Comparison of ENCODE assay signal across 24 cellular contexts in genomic region chr3:166425900-166426611, GRCh38.
DNase-seq lines count a peak whose midpoint lies in the region; ATAC-seq, FAIRE-seq and TF ChIP-seq lines count a peak whose summit lies in the region.
"Had no signal": no experiment of that assay in that cellular context is flagged by ENCODE, and none has a peak within 500 bp of the region (broad histone marks: within the 10 kb centered on the region; RNA-seq: fewer than 3 reads in every experiment).

No MANE protein-coding gene starts in this region.

- dilution Hi-C loops in keratinocyte (cut with MboI; ENCODE audit: extremely low pct_ligation_motif_present, low sequenced_read_pairs), result no loop called here

- H3K4me3 ChIP-seq in NB4 (ENCODE audit: low read depth, low read length) (no peak overlapping the region), brain microvascular endothelial cell (ENCODE audit: low read depth, low read length) (no peak overlapping the region), keratinocyte (ENCODE audit: control insufficient read depth in 2 of 3, extremely low read depth in 1 of 3, insufficient read depth in 2 of 3, low read depth in 1 of 3, low read length in 3 of 3) (no peak overlapping the region), sigmoid colon (no peak overlapping the region)
- H3K4me3 ChIP-seq: ovary had no signal

- TF ChIP-seq CTCF in NB4 (IDR thresholded peaks at IDR 0.05; ENCODE audit: low read depth, low read length) (peak; percentile 6), brain microvascular endothelial cell (IDR thresholded peaks at IDR 0.05; ENCODE audit: low read depth, low read length, missing control alignments) (peak; percentile 20), keratinocyte (optimal IDR thresholded peaks at IDR 0.05 in 1 of 3, IDR thresholded peaks at IDR 0.05 in 1 of 3, conservative IDR thresholded peaks at IDR 0.05 in 1 of 3; ENCODE audit: extremely low read depth in 1 of 3, insufficient read depth in 2 of 3, low read length in 3 of 3) (peak; percentile 9 to 29 (median 15)), sigmoid colon (IDR thresholded peaks at IDR 0.05) (no peak)

- in situ Hi-C loops in brain microvascular endothelial cell (cut with HindIII; ENCODE audit: low pct_ligation_motif_present, low sequenced_read_pairs), result no loop called here

- H3K9me3 ChIP-seq in keratinocyte (ENCODE audit: control insufficient read depth, low read depth, low read length) (no peaks in the 10 kb centered on the region), sigmoid colon (no peaks in the 10 kb centered on the region)
- H3K9me3 ChIP-seq: ovary had no signal

- H3K9ac ChIP-seq in keratinocyte (ENCODE audit: control insufficient read depth, extremely low read depth, insufficient read depth, low read length), result no peak overlapping the region

- TF ChIP-seq EP300 in sigmoid colon (IDR thresholded peaks at IDR 0.05), result no peak

- no peaks in the 10 kb centered on the region for H4K20me1 ChIP-seq in keratinocyte (ENCODE audit: control insufficient read depth, extremely low read depth, insufficient read depth, low read length)

- 83 to 87% methylated on average over 4 of the region's 4 CpGs for WGBS in sigmoid colon, 2 donors

- H3K4me1 ChIP-seq in keratinocyte (ENCODE audit: control insufficient read depth, extremely low read depth, insufficient read depth, low read length), result no peaks in the 10 kb centered on the region
- no peaks in the 10 kb centered on the region for H3K4me1 ChIP-seq in sigmoid colon

- H3K9me1 ChIP-seq in keratinocyte (ENCODE audit: control insufficient read depth, extremely low read depth, insufficient read depth, low read length), result no peaks in the 10 kb centered on the region

- no peaks in the 10 kb centered on the region for H3K79me2 ChIP-seq in keratinocyte (ENCODE audit: control insufficient read depth, insufficient read depth, low read length)

- intact Hi-C loops in sigmoid colon (cut with DNase I), result no loop called here

- no peak overlapping the region for H2AFZ ChIP-seq in keratinocyte (ENCODE audit: control insufficient read depth, low read length)

- no peak for ATAC-seq in HG03354 (IDR thresholded peaks at IDR 0.05; ENCODE audit: poor library complexity, severe bottlenecking, unreplicated experiment)
- ATAC-seq: Right ventricle myocardium inferior; stimulated activated memory B cell treated with anti-CD40 and anti-IgM and Interleukin-4, amounts not matched to agents 10 μg/mL and 1 μg/mL and 100 μg/mL, for 72 hours had no signal

- H3K4me2 ChIP-seq in keratinocyte (ENCODE audit: control insufficient read depth, extremely low read depth, insufficient read depth, low read depth, low read length), result no peak overlapping the region

- H3K27ac ChIP-seq in brain microvascular endothelial cell (no peak overlapping the region), keratinocyte (ENCODE audit: control insufficient read depth, insufficient read depth, low read length) (no peak overlapping the region), sigmoid colon (no peak overlapping the region)
- H3K27ac ChIP-seq: ovary had no signal

- no peaks in the 10 kb centered on the region for H3K27me3 ChIP-seq in brain microvascular endothelial cell (replicated peaks)
- H3K27me3 ChIP-seq in keratinocyte (ENCODE audit: control insufficient read depth, extremely low read depth, insufficient read depth, low read length), result no peaks in the 10 kb centered on the region
- no peaks in the 10 kb centered on the region for H3K27me3 ChIP-seq in sigmoid colon
- H3K27me3 ChIP-seq: ovary had no signal

- H3K36me3 ChIP-seq in brain microvascular endothelial cell (replicated peaks), result no peaks in the 10 kb centered on the region
- H3K36me3 ChIP-seq in keratinocyte (ENCODE audit: control insufficient read depth in 2 of 2, extremely low read depth in 1 of 2, insufficient read depth in 2 of 2, low read length in 2 of 2), result no peaks in the 10 kb centered on the region
- no peaks in the 10 kb centered on the region for H3K36me3 ChIP-seq in sigmoid colon
- H3K36me3 ChIP-seq: ovary had no signal

- no peak for TF ChIP-seq POLR2A in NB4 (IDR thresholded peaks at IDR 0.05; ENCODE audit: extremely low read depth, insufficient read length)
- no peak for TF ChIP-seq POLR2A in sigmoid colon (IDR thresholded peaks at IDR 0.05)

- DNase-seq in GDM1 (lab: John Stamatoyannopoulos, UW) (peak; percentile 5), NB4 (ENCODE audit: low read depth) (no peak), brain microvascular endothelial cell (no peak), keratinocyte (ENCODE audit: low read depth, low spot score) (no peak), NK-92 (lab: John Stamatoyannopoulos, UW; ENCODE audit: unreplicated experiment) (no peak), sigmoid colon (no peak)
- no peak for DNase-seq in activated naive CD4-positive, alpha-beta T cell treated with anti-CD3 and anti-CD28 coated beads, Interleukin-2, amount 50 U/mL, for 16 hours
- DNase-seq: activated CD4-positive, alpha-beta memory T cell treated with anti-CD3 and anti-CD28 coated beads, Interleukin-2, amount 10 ng/mL, durations not matched to agents 7 days and 5 days; activated naive CD4-positive, alpha-beta T cell treated with anti-CD3 and anti-CD28 coated beads for 36 hours; activated T-cell treated with anti-CD3 and anti-CD28 coated beads, Interleukin-2, amount 50 U/mL, for 1 hour; anterior cingulate cortex; cerebellar nuclear complex; effector CD8-positive, alpha-beta T cell; GOT3; head of caudate nucleus; naive B cell; NCI-H1694 treated with DMSO at 0.1 percent for 48 hours; NCI-H345; ovary; T-helper 1 cell had no signal

- FAIRE-seq in keratinocyte (lab: Jason Lieb, UNC), result no peak
- FAIRE-seq: islet of Langerhans had no signal

Comparison
In these comparisons a context has a peak if more than half of its experiments do, and no peak if none do; other contexts are left out.
1. CTCF ChIP-seq: peak in NB4 (single experiment), brain microvascular endothelial cell (single experiment) and keratinocyte (3 of 3); none in sigmoid colon (0 of 4).